In genomic region chr2:191151315-191151698, GRCh38 we compare ENCODE assay signal across 8 cellular contexts. TPM values are rescaled to one million over a fixed set of nuclear protein-coding genes. Genes with fewer than 3 reads are reported as not detected.
DNase-seq lines count a peak whose midpoint lies in the region; ATAC-seq and TF ChIP-seq lines count a peak whose summit lies in the region.

No MANE protein-coding gene starts in this region.

- 79% methylated on average over 4 of the region's 6 CpGs for WGBS in right lobe of liver (ENCODE audit: insufficient coverage, low coverage, low lambda C conversion rate, missing lambda C conversion rate)
- WGBS in urinary bladder: 92% methylated on average over 6 of the region's 6 CpGs

- H3K4me1 ChIP-seq in right lobe of liver (peaks cover 0 to 7% (median 0%) of the 10 kb centered on the region in 4 donors), urinary bladder (ENCODE audit: insufficient read depth) (no peaks in the 10 kb centered on the region)

- H3K27ac Mint-ChIP-seq in activated naive CD4-positive, alpha-beta T cell treated with anti-CD3 and anti-CD28 coated beads, Interleukin-2, amount 50 U/mL, for 24 hours: peak overlapping the region; percentile 99
- peak overlapping the region; percentile 96 for H3K27ac Mint-ChIP-seq in activated naive CD8-positive, alpha-beta T cell treated with anti-CD3 and anti-CD28 coated beads for 36 hours

- H3K36me3 Mint-ChIP-seq in activated naive CD4-positive, alpha-beta T cell treated with anti-CD3 and anti-CD28 coated beads, Interleukin-2, amount 50 U/mL, for 24 hours: peaks cover 18% of the 10 kb centered on the region
- H3K36me3 Mint-ChIP-seq in activated naive CD8-positive, alpha-beta T cell treated with anti-CD3 and anti-CD28 coated beads for 36 hours: peaks cover 24% of the 10 kb centered on the region

- peaks cover 65% of the 10 kb centered on the region for H3K4me1 Mint-ChIP-seq in activated naive CD4-positive, alpha-beta T cell treated with anti-CD3 and anti-CD28 coated beads, Interleukin-2, amount 50 U/mL, for 24 hours
- peaks cover 58% of the 10 kb centered on the region for H3K4me1 Mint-ChIP-seq in activated naive CD8-positive, alpha-beta T cell treated with anti-CD3 and anti-CD28 coated beads for 36 hours

- H3K9me3 ChIP-seq in right lobe of liver: no peaks in the 10 kb centered on the region

- peak overlapping the region in 1 of 3 donors; percentile 26 for H3K27ac ChIP-seq in right lobe of liver
- no peak overlapping the region for H3K27ac ChIP-seq in urinary bladder (ENCODE audit: low read depth)

- H3K4me3 ChIP-seq in right lobe of liver: peak overlapping the region in 1 of 3 donors; percentile 61
- peak overlapping the region; percentile 39 for H3K4me3 ChIP-seq in urinary bladder (ENCODE audit: low read depth, low read length)

- TF ChIP-seq CTCF in right lobe of liver (IDR thresholded peaks at IDR 0.05) (no peak), omental fat pad (IDR thresholded peaks at IDR 0.05) (no peak)

- peak overlapping the region; percentile 98 for H3K4me3 Mint-ChIP-seq in activated naive CD4-positive, alpha-beta T cell treated with anti-CD3 and anti-CD28 coated beads, Interleukin-2, amount 50 U/mL, for 24 hours
- H3K4me3 Mint-ChIP-seq in activated naive CD8-positive, alpha-beta T cell treated with anti-CD3 and anti-CD28 coated beads for 36 hours: peak overlapping the region; percentile 95

- no peaks in the 10 kb centered on the region for H3K27me3 ChIP-seq in right lobe of liver

- intact Hi-C loops in right lobe of liver (cut with DNase I): loop anchor here in 1 of 2 donors (10.0 kb wide), 1 partner anchor 97 kb away; no protein-coding TSS in a partner anchor

- no peaks in the 10 kb centered on the region for H3K9me3 Mint-ChIP-seq in activated naive CD4-positive, alpha-beta T cell treated with anti-CD3 and anti-CD28 coated beads, Interleukin-2, amount 50 U/mL, for 24 hours
- H3K9me3 Mint-ChIP-seq in activated naive CD8-positive, alpha-beta T cell treated with anti-CD3 and anti-CD28 coated beads for 36 hours: no peaks in the 10 kb centered on the region

- H3K36me3 ChIP-seq in right lobe of liver (no peaks in the 10 kb centered on the region), urinary bladder (ENCODE audit: insufficient read depth) (no peaks in the 10 kb centered on the region)

- no peak for TF ChIP-seq POLR2A in right lobe of liver (IDR thresholded peaks at IDR 0.05)

- ATAC-seq in right lobe of liver (peak; percentile 4 to 12 (median 6)), HG02885 (IDR thresholded peaks at IDR 0.05; ENCODE audit: poor library complexity, unreplicated experiment) (no peak), omental fat pad (ENCODE audit: low FRiP score) (no peak)

- no peaks in the 10 kb centered on the region for H3K27me3 Mint-ChIP-seq in activated naive CD4-positive, alpha-beta T cell treated with anti-CD3 and anti-CD28 coated beads, Interleukin-2, amount 50 U/mL, for 24 hours
- no peaks in the 10 kb centered on the region for H3K27me3 Mint-ChIP-seq in activated naive CD8-positive, alpha-beta T cell treated with anti-CD3 and anti-CD28 coated beads for 36 hours

- no peak for DNase-seq in activated naive CD4-positive, alpha-beta T cell treated with anti-CD3 and anti-CD28 coated beads, Interleukin-2, amount 50 U/mL, for 16 hours
- no peak for DNase-seq in activated naive CD8-positive, alpha-beta T cell treated with anti-CD3 and anti-CD28 coated beads for 36 hours
- no peak for DNase-seq in right lobe of liver
- DNase-seq in omental fat pad (ENCODE audit: low spot score): no peak
- no peak for DNase-seq in hypothalamus (lab: John Stamatoyannopoulos, UW)

RNA-seq across cellular contexts. Expression of gene STAT4, which starts 0.5 kb away (rescaled TPM):
- 10 to 100 TPM; 80.6 to 81.0 TPM for total RNA-seq in activated naive CD8-positive, alpha-beta T cell treated with anti-CD3 and anti-CD28 coated beads for 36 hours
- total RNA-seq in right lobe of liver (1 to 10 TPM in 5 of 6 experiments, under 1 TPM in 1; 0.90 to 6.1 (median 3.2) TPM), urinary bladder (7.1 TPM), omental fat pad (10 to 100 TPM in 2 of 4 donors, 1 to 10 TPM in 2; 4.6 to 29.4 (median 10.5) TPM)
- polyA plus RNA-seq in urinary bladder: 0.80 TPM

Comparison
In these comparisons a context has a peak if more than half of its experiments do, and no peak if none do; other contexts are left out.
1. ATAC-seq: peak in right lobe of liver (4 of 4); none in HG02885 (single experiment) and omental fat pad (single experiment).